In genomic region chr15:82891025-82891390, GRCh38 we compare ENCODE assay signal across 30 cellular contexts.
"Had no signal": no experiment of that assay in that cellular context is flagged by ENCODE, and none has a peak within 500 bp of the region (broad histone marks: within the 10 kb centered on the region; RNA-seq: fewer than 3 reads in every experiment).

No MANE protein-coding gene starts in this region.

- H3K4me2 ChIP-seq: hepatocyte, neural progenitor cell, smooth muscle cell had no signal

- H3K36me3 Mint-ChIP-seq: mesothelial cell of epicardium had no signal

- H3K27ac Mint-ChIP-seq: activated naive CD4-positive, alpha-beta T cell treated with anti-CD3 and anti-CD28 coated beads, Interleukin-2, amount 50 U/mL, for 24 hours; activated naive CD8-positive, alpha-beta T cell treated with anti-CD3 and anti-CD28 coated beads, Interleukin-2, amount 50 U/mL, for 24 hours; activated T-cell treated with anti-CD3 and anti-CD28 coated beads, Interleukin-2, amount 50 U/mL, for 24 hours; mesothelial cell of epicardium; neural progenitor cell; progenitor cell of endocrine pancreas had no signal

- H3K4me1 ChIP-seq: suprapubic skin, tibial artery had no signal

- H3K9me3 Mint-ChIP-seq: activated naive CD4-positive, alpha-beta T cell treated with anti-CD3 and anti-CD28 coated beads, Interleukin-2, amount 50 U/mL, for 24 hours; activated naive CD8-positive, alpha-beta T cell treated with anti-CD3 and anti-CD28 coated beads, Interleukin-2, amount 50 U/mL, for 24 hours; activated T-cell treated with anti-CD3 and anti-CD28 coated beads, Interleukin-2, amount 50 U/mL, for 24 hours; mesothelial cell of epicardium; naive thymus-derived CD8-positive, alpha-beta T cell; neural progenitor cell; stimulated activated naive B cell treated with anti-CD40 and anti-IgM and Interleukin-4, amounts not matched to agents 10 μg/mL and 1 μg/mL and 100 μg/mL, for 72 hours had no signal

- H3K36me3 ChIP-seq: neural progenitor cell, sigmoid colon, suprapubic skin, WERI-Rb-1 had no signal

- H3K4me3 Mint-ChIP-seq: activated naive CD4-positive, alpha-beta T cell treated with anti-CD3 and anti-CD28 coated beads, Interleukin-2, amount 50 U/mL, for 24 hours; activated naive CD8-positive, alpha-beta T cell treated with anti-CD3 and anti-CD28 coated beads, Interleukin-2, amount 50 U/mL, for 24 hours; activated T-cell treated with anti-CD3 and anti-CD28 coated beads, Interleukin-2, amount 50 U/mL, for 24 hours; mesothelial cell of epicardium; naive thymus-derived CD8-positive, alpha-beta T cell; neural progenitor cell; stimulated activated naive B cell treated with anti-CD40 and anti-IgM and Interleukin-4, amounts not matched to agents 10 μg/mL and 1 μg/mL and 100 μg/mL, for 72 hours had no signal

- H2AFZ ChIP-seq: hepatocyte, neural progenitor cell had no signal

- H3K27me3 ChIP-seq: gastroesophageal sphincter, hepatocyte, neural progenitor cell, sigmoid colon, suprapubic skin, tibial artery had no signal

- H3K4me3 ChIP-seq: gastroesophageal sphincter, hepatocyte, neural progenitor cell, sigmoid colon, smooth muscle cell, suprapubic skin, tibial artery had no signal

- H3K27ac ChIP-seq: gastroesophageal sphincter, hepatocyte, neural progenitor cell, sigmoid colon, suprapubic skin, tibial artery, WERI-Rb-1 had no signal

- H3K27me3 Mint-ChIP-seq: activated naive CD4-positive, alpha-beta T cell treated with anti-CD3 and anti-CD28 coated beads, Interleukin-2, amount 50 U/mL, for 24 hours; activated naive CD8-positive, alpha-beta T cell treated with anti-CD3 and anti-CD28 coated beads, Interleukin-2, amount 50 U/mL, for 24 hours; activated T-cell treated with anti-CD3 and anti-CD28 coated beads, Interleukin-2, amount 50 U/mL, for 24 hours; progenitor cell of endocrine pancreas; stimulated activated naive B cell treated with anti-CD40 and anti-IgM and Interleukin-4, amounts not matched to agents 10 μg/mL and 1 μg/mL and 100 μg/mL, for 72 hours had no signal

- DNase-seq: activated CD4-positive, alpha-beta T cell treated with anti-CD3 and anti-CD28 coated beads for 48 hours; activated CD4-positive, alpha-beta T cell treated with anti-CD3 and anti-CD28 coated beads, Interleukin-2, amount 50 U/mL, for 48 hours; activated CD8-positive, alpha-beta memory T cell treated with anti-CD3 and anti-CD28 coated beads, Interleukin-2, amount 50 U/mL, for 48 hours; activated gamma-delta T cell; activated naive CD8-positive, alpha-beta T cell treated with anti-CD3 and anti-CD28 coated beads, Interleukin-2, amount 50 U/mL, for 24 hours; activated T-cell treated with anti-CD3 and anti-CD28 coated beads, Interleukin-2, amount 50 U/mL, for 24 hours; dermis blood vessel endothelial cell; effector memory CD4-positive, alpha-beta T cell; islet precursor cell; left cardiac atrium; mammary epithelial cell; naive thymus-derived CD8-positive, alpha-beta T cell; sigmoid colon; stimulated activated CD4-positive, alpha-beta T cell treated with anti-CD3 and anti-CD28 coated beads, Interleukin-1b, Interleukin-23, amount 100 ng/mL, for 48 hours; stimulated activated CD4-positive, alpha-beta T cell treated with anti-CD3 and anti-CD28 coated beads, Interleukin-4, amount 100 ng/mL, for 4 hours; stimulated activated CD8-positive, alpha-beta memory T cell treated with anti-CD3 and anti-CD28 coated beads, Interleukin-4, amount 100 ng/mL, for 48 hours; stimulated activated naive B cell treated with anti-CD40 and anti-IgM and Interleukin-4, amounts not matched to agents 10 μg/mL and 1 μg/mL and 100 μg/mL, for 72 hours; T-helper 2 cell; tibial artery; WERI-Rb-1 had no signal

- H3K9me3 ChIP-seq: gastroesophageal sphincter, sigmoid colon, suprapubic skin, tibial artery had no signal

- H3K9ac ChIP-seq: neural progenitor cell had no signal

- H3K79me2 ChIP-seq: hepatocyte had no signal

- FAIRE-seq: colon had no signal

- H3K4me1 Mint-ChIP-seq: activated naive CD4-positive, alpha-beta T cell treated with anti-CD3 and anti-CD28 coated beads, Interleukin-2, amount 50 U/mL, for 24 hours; activated naive CD8-positive, alpha-beta T cell treated with anti-CD3 and anti-CD28 coated beads, Interleukin-2, amount 50 U/mL, for 24 hours; naive thymus-derived CD8-positive, alpha-beta T cell had no signal

- ATAC-seq: activated CD4-positive, CD25-positive, alpha-beta regulatory T cell treated with anti-CD3 and anti-CD28 coated beads, Interleukin-2, amount 50 U/mL, for 24 hours; activated naive CD8-positive, alpha-beta T cell treated with anti-CD3 and anti-CD28 coated beads, Interleukin-2, amount 50 U/mL, for 24 hours; gastroesophageal sphincter; naive thymus-derived CD8-positive, alpha-beta T cell; stimulated activated naive B cell treated with anti-CD40 and anti-IgM and Interleukin-4, amounts not matched to agents 10 μg/mL and 1 μg/mL and 100 μg/mL, for 72 hours had no signal
